In genomic region chr10:101451589-101452190, GRCh38 we compare ENCODE assay signal across 16 cellular contexts.
DNase-seq lines count a peak whose midpoint lies in the region; ATAC-seq and TF ChIP-seq lines count a peak whose summit lies in the region.
"Had no signal": no experiment of that assay in that cellular context is flagged by ENCODE, and none has a peak within 500 bp of the region (broad histone marks: within the 10 kb centered on the region; RNA-seq: fewer than 3 reads in every experiment).

No MANE protein-coding gene starts in this region.

- H3K4me3 ChIP-seq in thyroid gland (replicated peaks in 1 of 3), result no peak overlapping the region
- no peak overlapping the region for H3K4me3 ChIP-seq in brain microvascular endothelial cell (ENCODE audit: low read depth, low read length)
- H3K4me3 ChIP-seq: GM23338 had no signal

- peaks cover 0 to 6% of the 10 kb centered on the region in 2 donors for H3K4me1 ChIP-seq in thyroid gland

- intact Hi-C loops in thyroid gland (cut with DNase I), result no loop called here

- TF ChIP-seq POLR2A in erythroblast (IDR thresholded peaks at IDR 0.05; ENCODE audit: low read length) (peak; percentile 35), thyroid gland (IDR thresholded peaks at IDR 0.05) (no peak)

- in situ Hi-C loops in brain microvascular endothelial cell (cut with HindIII; ENCODE audit: low pct_ligation_motif_present, low sequenced_read_pairs), result no loop called here

- H3K27ac ChIP-seq in thyroid gland (no peak overlapping the region), brain microvascular endothelial cell (no peak overlapping the region)

- no peaks in the 10 kb centered on the region for H3K9me3 ChIP-seq in thyroid gland
- H3K9me3 ChIP-seq: SK-N-SH had no signal

- no peaks in the 10 kb centered on the region for H3K36me3 ChIP-seq in thyroid gland
- no peaks in the 10 kb centered on the region for H3K36me3 ChIP-seq in brain microvascular endothelial cell (replicated peaks)

- H3K27me3 ChIP-seq in thyroid gland (no peaks in the 10 kb centered on the region), brain microvascular endothelial cell (replicated peaks) (no peaks in the 10 kb centered on the region)

- WGBS in thyroid gland, 2 donors, result 86% methylated on average over 9 of the region's 9 CpGs

- DNase-seq in Ammon's horn (ENCODE audit: low spot score) (peak; percentile 42), NCI-H1092 treated with DMSO at 0.1 percent for 48 hours (lab: John Stamatoyannopoulos, UW) (peak; percentile 33), NCI-H82 (lab: John Stamatoyannopoulos, UW) (peak; percentile 98), erythroblast (lab: John Stamatoyannopoulos, UW) (no peak), HPDE6-E6E7 (ENCODE audit: extremely low spot score) (no peak), thyroid gland (no peak), brain microvascular endothelial cell (no peak)
- DNase-seq: Calu3; CD4-positive, CD25-positive, alpha-beta regulatory T cell; DND-41; GF-D8; NCI-H2029 treated with DMSO at 0.1 percent for 48 hours; NCI-H226; SK-N-SH had no signal

- TF ChIP-seq CTCF in thyroid gland (IDR thresholded peaks at IDR 0.05), result no peak
- TF ChIP-seq CTCF in brain microvascular endothelial cell (IDR thresholded peaks at IDR 0.05; ENCODE audit: low read depth, low read length, missing control alignments), result no peak

- no peak for ATAC-seq in HG03432 (IDR thresholded peaks at IDR 0.05; ENCODE audit: unreplicated experiment)
- ATAC-seq: GM23338 had no signal

Comparison
In these comparisons a context has a peak if more than half of its experiments do, and no peak if none do; other contexts are left out.
1. DNase-seq: peak in Ammon's horn (single experiment), NCI-H1092 treated with DMSO at 0.1 percent for 48 hours (single experiment) and NCI-H82 (single experiment); none in erythroblast (0 of 2), HPDE6-E6E7 (single experiment), thyroid gland (0 of 2) and brain microvascular endothelial cell (single experiment).